8 cellular contexts compared by ENCODE assay signal in the genomic region with DNA sequence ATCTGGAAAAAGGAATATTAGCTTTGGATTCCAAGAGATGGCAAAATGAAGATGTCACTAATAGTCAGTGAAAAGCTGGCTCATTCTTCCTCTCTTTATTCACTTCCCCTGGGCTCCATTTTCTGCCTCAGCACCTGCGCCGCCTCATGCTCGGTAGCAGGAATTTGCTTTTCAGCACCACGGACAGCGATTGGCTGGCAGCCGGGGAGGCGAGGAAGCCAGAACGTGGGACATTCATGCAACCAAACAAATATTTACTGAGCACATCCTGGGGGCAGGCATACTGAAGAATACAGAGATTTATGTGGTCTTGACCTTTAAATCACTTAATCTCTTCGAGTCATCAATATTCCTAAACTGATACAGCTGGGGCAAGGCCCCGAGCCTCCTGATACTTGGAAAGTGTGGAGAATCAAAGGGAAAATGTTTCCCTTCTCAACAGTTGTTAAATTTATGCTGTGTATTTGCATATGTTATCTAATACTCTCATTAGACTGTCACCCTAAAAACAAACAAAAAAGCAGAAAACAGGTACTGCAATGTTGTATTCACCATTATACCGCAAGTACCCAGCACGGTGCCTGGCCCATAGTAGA. TPM values are rescaled to one million over a fixed set of nuclear protein-coding genes. Genes with fewer than 3 reads are reported as not detected.
DNase-seq lines count a peak whose midpoint lies in the region; ATAC-seq and TF ChIP-seq lines count a peak whose summit lies in the region.

No MANE protein-coding gene starts in this region.

- CTCF ChIA-PET in CD4-positive, alpha-beta T cell (lab: Charles Lee), result interaction anchor here (1.3 to 2.7 kb wide), 2 partner anchors 42 to 167 kb away, joined by 3 to 11 read pairs; no protein-coding TSS in a partner anchor

- no peaks in the 10 kb centered on the region for H3K36me3 Mint-ChIP-seq in CD4-positive, alpha-beta T cell (ENCODE audit: low read depth)

- no peaks in the 10 kb centered on the region for H3K9me3 Mint-ChIP-seq in CD4-positive, alpha-beta T cell

- ATAC-seq in CD4-positive, alpha-beta T cell (ENCODE audit: poor library complexity), result no peak
- peak; percentile 58 for ATAC-seq in left lung
- ATAC-seq in GM21360 (IDR thresholded peaks at IDR 0.05; ENCODE audit: unreplicated experiment), result no peak
- no peak for ATAC-seq in HG02642 (IDR thresholded peaks at IDR 0.05; ENCODE audit: poor library complexity, unreplicated experiment)

- peaks cover 19% of the 10 kb centered on the region for H3K27me3 ChIP-seq in CD4-positive, alpha-beta T cell (ENCODE audit: control insufficient read depth, insufficient read depth, low read length)
- peaks cover 22 to 98% of the 10 kb centered on the region in 2 donors for H3K27me3 ChIP-seq in left lung

- peaks cover 58% of the 10 kb centered on the region for H3K27me3 Mint-ChIP-seq in CD4-positive, alpha-beta T cell

- no peaks in the 10 kb centered on the region for H3K4me1 ChIP-seq in left lung

- intact Hi-C loops in CD4-positive, alpha-beta T cell (cut with DNase I, micrococcal nuclease), result loop anchor here (1.0 kb wide), 1 partner anchor 166 kb away; no protein-coding TSS in a partner anchor
- intact Hi-C loops in left lung (cut with DNase I), result no loop called here

- no peak overlapping the region for H3K4me3 Mint-ChIP-seq in CD4-positive, alpha-beta T cell

- H3K4me3 ChIP-seq in Jurkat, Clone E6-1 (ENCODE audit: low read length), result no peak overlapping the region
- H3K4me3 ChIP-seq in cardiac fibroblast (replicated peaks in 1 of 2; ENCODE audit: low read depth in 2 of 2, low read length in 2 of 2) (no peak overlapping the region), left lung (no peak overlapping the region)

- peak; percentile 34 to 60 (median 44) for DNase-seq in CD4-positive, alpha-beta T cell
- DNase-seq in Jurkat, Clone E6-1 (ENCODE audit: low read depth, low spot score), result peak; percentile 56
- peak; percentile 47 for DNase-seq in activated CD4-positive, CD25-positive, alpha-beta regulatory T cell treated with anti-CD3 and anti-CD28 coated beads, Interleukin-2, amount 50 U/mL, for 72 hours
- DNase-seq in cardiac fibroblast (ENCODE audit: low read depth in 2 of 2) (peak; percentile 66 to 69), left lung (peak; percentile 73 to 89)
- peak; percentile 7 to 35 (median 9) for DNase-seq in stimulated activated CD4-positive, alpha-beta T cell treated with anti-CD3 and anti-CD28 coated beads, TNF-alpha, amount 100 ng/mL, for 4 hours (ENCODE audit: low read depth in 3 of 3)

- H3K36me3 ChIP-seq in left lung, result no peaks in the 10 kb centered on the region

- POLR2A ChIA-PET in CD4-positive, alpha-beta T cell (lab: Charles Lee), result no interaction called here

- no peaks in the 10 kb centered on the region for H3K9me3 ChIP-seq in CD4-positive, alpha-beta T cell (ENCODE audit: control insufficient read depth, low read length)
- H3K9me3 ChIP-seq in left lung, result no peaks in the 10 kb centered on the region

- TF ChIP-seq CTCF in CD4-positive, alpha-beta T cell (IDR thresholded peaks at IDR 0.05), result no peak
- TF ChIP-seq CTCF in cardiac fibroblast (IDR thresholded peaks at IDR 0.05; ENCODE audit: low read depth, low read length) (no peak), left lung (IDR thresholded peaks at IDR 0.05) (no peak)

- no peak overlapping the region for H3K27ac Mint-ChIP-seq in CD4-positive, alpha-beta T cell

- H3K4me1 Mint-ChIP-seq in CD4-positive, alpha-beta T cell (ENCODE audit: low read depth), result no peaks in the 10 kb centered on the region

- no peak overlapping the region for H3K27ac ChIP-seq in CD4-positive, alpha-beta T cell (ENCODE audit: low read depth, low read length)
- H3K27ac ChIP-seq in left lung, result no peak overlapping the region

RNA-seq across cellular contexts. Expression of a gene that starts 12.1 kb away (rescaled TPM):
- total RNA-seq in CD4-positive, alpha-beta T cell, result not detected
- polyA plus RNA-seq in Jurkat, Clone E6-1 (2012; ENCODE audit: insufficient read depth, insufficient read length), result not detected
- total RNA-seq in left lung, result not detected

Comparison
In these comparisons a context has a peak if more than half of its experiments do, and no peak if none do; other contexts are left out.
1. DNase-seq: peak in every context shown above with its lines; median percentile 81 in left lung; 68 in cardiac fibroblast; 56 in Jurkat, Clone E6-1; 47 in activated CD4-positive, CD25-positive, alpha-beta regulatory T cell treated with anti-CD3 and anti-CD28 coated beads, Interleukin-2, amount 50 U/mL, for 72 hours; 44 in CD4-positive, alpha-beta T cell; 9 in stimulated activated CD4-positive, alpha-beta T cell treated with anti-CD3 and anti-CD28 coated beads, TNF-alpha, amount 100 ng/mL, for 4 hours.
2. intact Hi-C loops: an anchor here in CD4-positive, alpha-beta T cell (1.0 kb wide); none called in left lung.